In the genomic region with DNA sequence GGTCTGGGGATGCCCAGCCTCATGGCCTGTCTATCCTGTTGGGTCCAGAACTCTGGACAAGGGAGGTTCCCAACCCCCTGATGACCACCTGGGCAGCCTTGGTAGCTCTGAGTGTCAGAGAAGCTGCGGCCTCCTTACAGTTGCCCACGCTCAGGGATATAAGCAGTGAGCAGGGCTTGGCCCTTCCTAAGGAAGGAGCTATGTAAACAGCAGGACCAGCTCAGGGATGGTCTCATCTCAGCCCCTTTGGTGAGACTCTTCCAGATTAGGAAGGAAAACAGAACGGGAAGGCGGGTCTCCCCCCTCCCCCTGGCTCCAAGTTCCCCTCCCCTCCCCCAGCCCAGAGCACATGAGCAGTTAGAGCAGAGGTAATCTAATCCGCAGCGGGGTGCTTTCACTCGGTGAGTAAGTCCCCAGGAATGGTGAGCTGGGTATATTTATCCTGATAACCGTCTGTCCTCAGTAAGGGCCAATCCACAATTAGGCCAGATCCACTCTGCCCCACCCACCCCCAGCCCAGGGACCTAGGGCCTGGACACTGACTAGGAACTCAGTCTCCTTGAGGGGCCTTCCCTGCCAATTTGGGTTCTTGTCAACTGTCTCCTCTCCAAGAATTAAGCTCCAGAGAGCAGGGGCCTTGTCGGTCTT, we compare ENCODE assay signal across 8 cellular contexts. TPM values are rescaled to one million over a fixed set of nuclear protein-coding genes. Genes with fewer than 3 reads are reported as not detected.
A peak's percentile ranks its signal among the peaks of the same experiment; 100 is the strongest.
DNase-seq lines count a peak whose midpoint lies in the region; ATAC-seq and TF ChIP-seq lines count a peak whose summit lies in the region.

No MANE protein-coding gene starts in this region.

- H3K36me3 ChIP-seq in SK-N-SH (replicated peaks in 1 of 2; ENCODE audit: control insufficient read depth in 1 of 2, insufficient read depth in 2 of 2, low read length in 1 of 2), result peaks cover 8 to 11% of the 10 kb centered on the region in 2 experiments

- peak overlapping the region; percentile 95 to 100 for H3K27ac ChIP-seq in SK-N-SH (ENCODE audit: low read depth in 2 of 2, low read length in 1 of 2)

- CTCF ChIA-PET in activated CD8-positive, alpha-beta memory T cell treated with anti-CD3 and anti-CD28 coated beads, Interleukin-2, amount 10 ng/mL, durations not matched to agents 7 days and 5 days (lab: Charles Lee), result interaction anchor here (0.6 to 15.1 kb wide), 9 partner anchors 13 to 83 kb away, joined by 3 to 768 read pairs (median 6); a partner anchor contains a TSS
- CTCF ChIA-PET in SK-N-SH (lab: Yijun Ruan, JAX), result interaction anchor here (1.3 to 18.6 kb wide), 6 partner anchors 10 to 72 kb away, joined by 4 to 618 read pairs (median 32); a partner anchor contains a TSS

- H3K4me1 ChIP-seq in SK-N-SH (ENCODE audit: control insufficient read depth in 1 of 2, insufficient read depth in 2 of 2, low read depth in 1 of 2, low read length in 1 of 2), result peaks cover 56 to 83% of the 10 kb centered on the region in 2 experiments

- peaks cover 19% of the 10 kb centered on the region; the same call in 1 of the 2 replicates for H4K20me1 ChIP-seq in SK-N-SH (ENCODE audit: insufficient read depth)

- intact Hi-C loops in natural killer cell (cut with micrococcal nuclease), result loop anchor here (2.0 kb wide), 1 partner anchor 22 kb away; no protein-coding TSS in a partner anchor

- no peaks in the 10 kb centered on the region for H3K27me3 ChIP-seq in SK-N-SH (ENCODE audit: insufficient read depth)

- TF ChIP-seq EP300 in SK-N-SH (IDR thresholded peaks at IDR 0.05; ENCODE audit: borderline replicate concordance in 1 of 2, low read depth in 1 of 2, low read length in 1 of 2), result peak in 1 of 2 experiments; percentile 95; a peak in 1 of 4 replicates

- TF ChIP-seq RAD21 in SK-N-SH (IDR thresholded peaks at IDR 0.05; ENCODE audit: low read length), result no peak

- no peaks in the 10 kb centered on the region for H3K9me2 ChIP-seq in SK-N-SH

- no peak for TF ChIP-seq CTCF in SK-N-SH (IDR thresholded peaks at IDR 0.05)
- no peak for TF ChIP-seq CTCF in natural killer cell (IDR thresholded peaks at IDR 0.05)

- no peak for DNase-seq in activated CD8-positive, alpha-beta memory T cell treated with anti-CD3 and anti-CD28 coated beads, Interleukin-2, amount 10 ng/mL, durations not matched to agents 7 days and 5 days
- DNase-seq in activated CD8-positive, alpha-beta memory T cell treated with anti-CD3 and anti-CD28 coated beads, Interleukin-2, amount 50 U/mL, for 4 hours, result no peak
- DNase-seq in SK-N-SH, result peak; percentile 63
- DNase-seq in erythroblast (lab: John Stamatoyannopoulos, UW), result peak; percentile 56 to 67
- DNase-seq in natural killer cell, result no peak

- peak overlapping the region; percentile 90 for H3K27ac Mint-ChIP-seq in activated CD8-positive, alpha-beta memory T cell treated with anti-CD3 and anti-CD28 coated beads, Interleukin-2, amount 10 ng/mL, durations not matched to agents 7 days and 5 days
- H3K27ac Mint-ChIP-seq in natural killer cell, result peak overlapping the region; percentile 76 to 84

- H3K79me2 ChIP-seq in SK-N-SH (ENCODE audit: insufficient read depth), result peaks cover 87% of the 10 kb centered on the region

- no peaks in the 10 kb centered on the region for H3K27me3 Mint-ChIP-seq in activated CD8-positive, alpha-beta memory T cell treated with anti-CD3 and anti-CD28 coated beads, Interleukin-2, amount 10 ng/mL, durations not matched to agents 7 days and 5 days
- H3K27me3 Mint-ChIP-seq in natural killer cell (ENCODE audit: low read depth in 2 of 2), result no peaks in the 10 kb centered on the region

- no peak overlapping the region for H2AFZ ChIP-seq in SK-N-SH (ENCODE audit: low read depth)

- POLR2A ChIA-PET in SK-N-SH (lab: Yijun Ruan, JAX), result interaction anchor here (0.8 to 8.7 kb wide), 9 partner anchors 9 to 86 kb away, joined by 3 to 108 read pairs (median 5); a partner anchor contains a TSS

- peaks cover 87% of the 10 kb centered on the region for H3K4me1 Mint-ChIP-seq in activated CD8-positive, alpha-beta memory T cell treated with anti-CD3 and anti-CD28 coated beads, Interleukin-2, amount 10 ng/mL, durations not matched to agents 7 days and 5 days
- H3K4me1 Mint-ChIP-seq in natural killer cell, result peaks cover 93 to 98% of the 10 kb centered on the region in 2 donors

- H3K9ac ChIP-seq in SK-N-SH, result peak overlapping the region; percentile 89

- H3K4me3 Mint-ChIP-seq in activated CD8-positive, alpha-beta memory T cell treated with anti-CD3 and anti-CD28 coated beads, Interleukin-2, amount 10 ng/mL, durations not matched to agents 7 days and 5 days, result peak overlapping the region; percentile 51
- H3K4me3 Mint-ChIP-seq in natural killer cell, result peak overlapping the region; percentile 90

- 8% methylated on average over 8 of the region's 9 CpGs for WGBS in SK-N-SH (ENCODE audit: low lambda C conversion rate)

- H3K9me3 Mint-ChIP-seq in activated CD8-positive, alpha-beta memory T cell treated with anti-CD3 and anti-CD28 coated beads, Interleukin-2, amount 10 ng/mL, durations not matched to agents 7 days and 5 days (ENCODE audit: low read depth), result no peaks in the 10 kb centered on the region
- no peaks in the 10 kb centered on the region for H3K9me3 Mint-ChIP-seq in natural killer cell

- no peak for ATAC-seq in activated CD8-positive, alpha-beta memory T cell treated with anti-CD3 and anti-CD28 coated beads, Interleukin-2, amount 10 ng/mL, durations not matched to agents 7 days and 5 days
- no peak for ATAC-seq in natural killer cell
- no peak for ATAC-seq in GM18861 (IDR thresholded peaks at IDR 0.05; ENCODE audit: unreplicated experiment)
- ATAC-seq in HG02840 (IDR thresholded peaks at IDR 0.05; ENCODE audit: low FRiP score, unreplicated experiment), result no peak
- no peak for ATAC-seq in GM18520 (IDR thresholded peaks at IDR 0.05; ENCODE audit: unreplicated experiment)

- peaks cover 6% of the 10 kb centered on the region for H3K36me3 Mint-ChIP-seq in activated CD8-positive, alpha-beta memory T cell treated with anti-CD3 and anti-CD28 coated beads, Interleukin-2, amount 10 ng/mL, durations not matched to agents 7 days and 5 days
- H3K36me3 Mint-ChIP-seq in natural killer cell, result no peaks in the 10 kb centered on the region

- H3K4me3 ChIP-seq in SK-N-SH (ENCODE audit: low read depth in 2 of 2, low read length in 1 of 2), result peak overlapping the region; percentile 14 to 56; a peak in 3 of 4 replicates

- H3F3A ChIP-seq in SK-N-SH (replicated peaks; ENCODE audit: insufficient read depth), result peaks cover 68% of the 10 kb centered on the region

- peak overlapping the region; percentile 91 for H3K4me2 ChIP-seq in SK-N-SH

- no peak for TF ChIP-seq POLR2A in erythroblast (IDR thresholded peaks at IDR 0.05; ENCODE audit: low read length)

- no peaks in the 10 kb centered on the region for H3K9me3 ChIP-seq in SK-N-SH

TF ChIP-seq in SK-N-SH, 30 proteins besides CTCF, POLR2A, EP300 and RAD21 (continues in another document):
- TF ChIP-seq, protein P1, sequence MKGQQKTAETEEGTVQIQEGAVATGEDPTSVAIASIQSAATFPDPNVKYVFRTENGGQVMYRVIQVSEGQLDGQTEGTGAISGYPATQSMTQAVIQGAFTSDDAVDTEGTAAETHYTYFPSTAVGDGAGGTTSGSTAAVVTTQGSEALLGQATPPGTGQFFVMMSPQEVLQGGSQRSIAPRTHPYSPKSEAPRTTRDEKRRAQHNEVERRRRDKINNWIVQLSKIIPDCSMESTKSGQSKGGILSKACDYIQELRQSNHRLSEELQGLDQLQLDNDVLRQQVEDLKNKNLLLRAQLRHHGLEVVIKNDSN (IDR thresholded peaks at IDR 0.05; ENCODE audit: borderline replicate concordance, low read depth), result no peak; the same call in 1 of the 2 replicates
- TF ChIP-seq NFIC (IDR thresholded peaks at IDR 0.05; ENCODE audit: borderline replicate concordance) (peak; percentile 78), SIN3A (IDR thresholded peaks at IDR 0.05; ENCODE audit: borderline replicate concordance, low read depth, low read length) (peak; percentile 76; the same call in 1 of the 2 replicates), JUND (IDR thresholded peaks at IDR 0.05) (peak; percentile 96), POLR2AphosphoS5 (IDR thresholded peaks at IDR 0.05; ENCODE audit: low read depth, low read length) (peak; percentile 41; the same call in 1 of the 2 replicates), GATA2 (CRISPR knock-in tag; IDR thresholded peaks at IDR 0.05) (peak; percentile 6; the same call in 1 of the 2 replicates), TCF12 (IDR thresholded peaks at IDR 0.05) (peak; percentile 89), RCOR1 (IDR thresholded peaks at IDR 0.05; ENCODE audit: low read length) (no peak), RXRA (IDR thresholded peaks at IDR 0.05; ENCODE audit: borderline replicate concordance, low read depth) (peak; percentile 96; the same call in 1 of the 2 replicates), ELF1 (IDR thresholded peaks at IDR 0.05) (no peak), SMC3 (IDR thresholded peaks at IDR 0.05; ENCODE audit: low read depth, low read length) (no peak), EZH2phosphoT487 (IDR thresholded peaks at IDR 0.05; ENCODE audit: borderline replicate concordance, low read depth) (no peak), FOXJ3 (CRISPR knock-in tag; IDR thresholded peaks at IDR 0.05) (no peak)
- TF ChIP-seq, protein P2, sequence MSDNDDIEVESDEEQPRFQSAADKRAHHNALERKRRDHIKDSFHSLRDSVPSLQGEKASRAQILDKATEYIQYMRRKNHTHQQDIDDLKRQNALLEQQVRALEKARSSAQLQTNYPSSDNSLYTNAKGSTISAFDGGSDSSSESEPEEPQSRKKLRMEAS (IDR thresholded peaks at IDR 0.05; ENCODE audit: low read depth), result peak; percentile 87

RNA-seq across cellular contexts. Expression of a gene that starts 29.5 kb away (rescaled TPM):
- 1,000 to 10,000 TPM; 1,755 to 2,356 TPM for total RNA-seq in activated CD8-positive, alpha-beta memory T cell treated with anti-CD3 and anti-CD28 coated beads, Interleukin-2, amount 10 ng/mL, durations not matched to agents 7 days and 5 days
- 5,975 and 6,606 TPM in 2 replicates for polyA plus RNA-seq in SK-N-SH (2012; rRNA removed)
- polyA plus RNA-seq in SK-N-SH (2012; cell fraction: cytosol; rRNA removed), result 4,575 and 6,412 TPM in 2 replicates
- polyA plus RNA-seq in SK-N-SH (2012; cell fraction: nucleus; rRNA removed), result 2,397 and 2,614 TPM in 2 replicates
- 100 to 1,000 TPM; 587 to 791 (median 689) TPM for total RNA-seq in natural killer cell

RNA-seq across cellular contexts. Expression of a gene that starts 35.1 kb away (rescaled TPM):
- total RNA-seq in activated CD8-positive, alpha-beta memory T cell treated with anti-CD3 and anti-CD28 coated beads, Interleukin-2, amount 10 ng/mL, durations not matched to agents 7 days and 5 days, result 100 to 1,000 TPM in 1 of 2 experiments, 10 to 100 TPM in 1; 69.3 to 146 TPM
- polyA plus RNA-seq in SK-N-SH (2012; rRNA removed), result 63.0 and 89.0 TPM in 2 replicates
- polyA plus RNA-seq in SK-N-SH (2012; cell fraction: cytosol; rRNA removed), result 56.9 and 70.1 TPM in 2 replicates
- polyA plus RNA-seq in SK-N-SH (2012; cell fraction: nucleus; rRNA removed), result 269 and 301 TPM in 2 replicates
- 100 to 1,000 TPM; 436 to 504 (median 478) TPM for total RNA-seq in natural killer cell

RNA-seq across cellular contexts. Expression of a gene that starts 35.9 kb away (rescaled TPM):
- 100 to 1,000 TPM; 126 to 151 TPM for total RNA-seq in activated CD8-positive, alpha-beta memory T cell treated with anti-CD3 and anti-CD28 coated beads, Interleukin-2, amount 10 ng/mL, durations not matched to agents 7 days and 5 days
- polyA plus RNA-seq in SK-N-SH (2012; rRNA removed), result 41.2 and 54.4 TPM in 2 replicates
- polyA plus RNA-seq in SK-N-SH (2012; cell fraction: cytosol; rRNA removed), result 17.0 and 20.0 TPM in 2 replicates
- polyA plus RNA-seq in SK-N-SH (2012; cell fraction: nucleus; rRNA removed), result 224 and 236 TPM in 2 replicates
- total RNA-seq in natural killer cell, result 100 to 1,000 TPM; 119 to 141 (median 120) TPM

Comparison
In these comparisons a context has a peak if more than half of its experiments do, and no peak if none do; other contexts are left out.
1. DNase-seq: peak in SK-N-SH (single experiment) and erythroblast (2 of 2); none in activated CD8-positive, alpha-beta memory T cell treated with anti-CD3 and anti-CD28 coated beads, Interleukin-2, amount 10 ng/mL, durations not matched to agents 7 days and 5 days (single experiment), activated CD8-positive, alpha-beta memory T cell treated with anti-CD3 and anti-CD28 coated beads, Interleukin-2, amount 50 U/mL, for 4 hours (single experiment) and natural killer cell (single experiment).